In genomic region chr9:74497750-74498615, GRCh38 we compare ENCODE assay signal across 8 cellular contexts. TPM values are rescaled to one million over a fixed set of nuclear protein-coding genes. Genes with fewer than 3 reads are reported as not detected.
DNase-seq lines count a peak whose midpoint lies in the region; ATAC-seq and TF ChIP-seq lines count a peak whose summit lies in the region.

No MANE protein-coding gene starts in this region.

- H3K27me3 ChIP-seq in liver (ENCODE audit: control insufficient read depth in 4 of 4, insufficient read depth in 4 of 4, low read length in 3 of 4) (peaks cover 2 to 12% (median 6%) of the 10 kb centered on the region in 4 donors), stomach (peaks cover 18 to 60% (median 50%) of the 10 kb centered on the region in 3 donors)

- no peak for TF ChIP-seq RAD21 in liver (IDR thresholded peaks at IDR 0.05)

- H3K9me3 Mint-ChIP-seq in activated T-cell treated with anti-CD3 and anti-CD28 coated beads, Interleukin-2, amount 50 U/mL, for 4 hours = no peaks in the 10 kb centered on the region

- no peak for TF ChIP-seq POLR2A in stomach (IDR thresholded peaks at IDR 0.05)

- DNase-seq in activated T-cell treated with anti-CD3 and anti-CD28 coated beads, Interleukin-2, amount 50 U/mL, for 4 hours = no peak
- DNase-seq in activated T-cell treated with anti-CD3 and anti-CD28 coated beads for 4 hours = no peak
- peak; percentile 62 for DNase-seq in NCI-H1092 treated with DMSO at 0.1 percent for 48 hours (lab: John Stamatoyannopoulos, UW)
- DNase-seq in choroid plexus epithelial cell (ENCODE audit: low read depth) = peak; percentile 43
- no peak for DNase-seq in stomach
- DNase-seq in GM19238 (ENCODE audit: insufficient read length, low spot score) = no peak

- TF ChIP-seq CTCF in choroid plexus epithelial cell (conservative IDR thresholded peaks at IDR 0.05; ENCODE audit: low read depth, low read length) (no peak), liver (IDR thresholded peaks at IDR 0.05; ENCODE audit: low read depth, low read length, missing input control) (no peak), stomach (IDR thresholded peaks at IDR 0.05) (no peak)

- no peak overlapping the region for H3K27ac ChIP-seq in liver (ENCODE audit: low read depth in 1 of 2, low read length in 2 of 2)
- peak overlapping the region in 3 of 5 donors; percentile 18 to 52 (median 38) for H3K27ac ChIP-seq in stomach

- no peak for TF ChIP-seq EP300 in stomach (IDR thresholded peaks at IDR 0.05)

- H3K9ac ChIP-seq in liver (ENCODE audit: low read depth in 1 of 2, low read length in 2 of 2) = no peak overlapping the region

- intact Hi-C loops in stomach (cut with DNase I; ENCODE audit: low total_unique reads) = no loop called here

- H3K27me3 Mint-ChIP-seq in activated T-cell treated with anti-CD3 and anti-CD28 coated beads, Interleukin-2, amount 50 U/mL, for 4 hours (ENCODE audit: low read depth) = peaks cover 55% of the 10 kb centered on the region

- ATAC-seq in activated T-cell treated with anti-CD3 and anti-CD28 coated beads, Interleukin-2, amount 50 U/mL, for 4 hours = peak; percentile 35 to 39
- ATAC-seq in GM21737 (IDR thresholded peaks at IDR 0.05; ENCODE audit: unreplicated experiment) = no peak

- peak overlapping the region; percentile 86 for H3K4me3 Mint-ChIP-seq in activated T-cell treated with anti-CD3 and anti-CD28 coated beads, Interleukin-2, amount 50 U/mL, for 4 hours

- H3K36me3 ChIP-seq in liver (ENCODE audit: control insufficient read depth in 4 of 4, insufficient read depth in 3 of 4, low read depth in 1 of 4, low read length in 3 of 4) (no peaks in the 10 kb centered on the region), stomach (no peaks in the 10 kb centered on the region)

- H3K36me3 Mint-ChIP-seq in activated T-cell treated with anti-CD3 and anti-CD28 coated beads, Interleukin-2, amount 50 U/mL, for 4 hours (ENCODE audit: insufficient read depth) = no peaks in the 10 kb centered on the region

- H3K4me3 ChIP-seq in choroid plexus epithelial cell (ENCODE audit: low read depth, low read length) = peak overlapping the region; percentile 73
- peak overlapping the region; percentile 53 to 95 (median 87) for H3K4me3 ChIP-seq in liver (ENCODE audit: low read depth in 1 of 3, low read length in 3 of 3)
- peak overlapping the region; percentile 48 to 83 (median 66) for H3K4me3 ChIP-seq in stomach

- peaks cover 21% of the 10 kb centered on the region for H3K4me1 Mint-ChIP-seq in activated T-cell treated with anti-CD3 and anti-CD28 coated beads, Interleukin-2, amount 50 U/mL, for 4 hours (ENCODE audit: low read depth)

- H3K9me3 ChIP-seq in liver (ENCODE audit: control insufficient read depth in 4 of 4, low read length in 3 of 4) (no peaks in the 10 kb centered on the region), stomach (no peaks in the 10 kb centered on the region)

- H3K4me1 ChIP-seq in liver (ENCODE audit: control insufficient read depth in 4 of 4, insufficient read depth in 4 of 4, low read length in 3 of 4) = peaks cover 10 to 43% (median 39%) of the 10 kb centered on the region in 4 donors
- peaks cover 10 to 46% (median 41%) of the 10 kb centered on the region in 4 donors for H3K4me1 ChIP-seq in stomach

- 2% methylated on average over 77 of the region's 77 CpGs for WGBS in liver
- 1 to 3% (median 2%) methylated on average over 48 to 77 of the region's 77 CpGs for WGBS in stomach, 5 donors

TF ChIP-seq in liver, 16 proteins besides CTCF, POLR2A, EP300 and RAD21:
- TF ChIP-seq TAF1 (conservative IDR thresholded peaks at IDR 0.05) (no peak), HNF4A (conservative IDR thresholded peaks at IDR 0.05) (no peak), HNF4G (IDR thresholded peaks at IDR 0.05) (no peak), GABPA (IDR thresholded peaks at IDR 0.05 in 1 of 2, conservative IDR thresholded peaks at IDR 0.05 in 1 of 2) (no peak), EGR1 (IDR thresholded peaks at IDR 0.05; ENCODE audit: low read depth in 2 of 2) (no peak), YY1 (IDR thresholded peaks at IDR 0.05) (no peak), NR2F2 (IDR thresholded peaks at IDR 0.05) (no peak), FOXA1 (IDR thresholded peaks at IDR 0.05) (no peak), RXRA (IDR thresholded peaks at IDR 0.05) (no peak), SP1 (IDR thresholded peaks at IDR 0.05) (no peak), REST (IDR thresholded peaks at IDR 0.05) (no peak), FOXA2 (IDR thresholded peaks at IDR 0.05) (no peak), JUND (IDR thresholded peaks at IDR 0.05) (no peak)
- TF ChIP-seq, protein P1, sequence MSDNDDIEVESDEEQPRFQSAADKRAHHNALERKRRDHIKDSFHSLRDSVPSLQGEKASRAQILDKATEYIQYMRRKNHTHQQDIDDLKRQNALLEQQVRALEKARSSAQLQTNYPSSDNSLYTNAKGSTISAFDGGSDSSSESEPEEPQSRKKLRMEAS (IDR thresholded peaks at IDR 0.05) = no peak
- TF ChIP-seq, protein P2, sequence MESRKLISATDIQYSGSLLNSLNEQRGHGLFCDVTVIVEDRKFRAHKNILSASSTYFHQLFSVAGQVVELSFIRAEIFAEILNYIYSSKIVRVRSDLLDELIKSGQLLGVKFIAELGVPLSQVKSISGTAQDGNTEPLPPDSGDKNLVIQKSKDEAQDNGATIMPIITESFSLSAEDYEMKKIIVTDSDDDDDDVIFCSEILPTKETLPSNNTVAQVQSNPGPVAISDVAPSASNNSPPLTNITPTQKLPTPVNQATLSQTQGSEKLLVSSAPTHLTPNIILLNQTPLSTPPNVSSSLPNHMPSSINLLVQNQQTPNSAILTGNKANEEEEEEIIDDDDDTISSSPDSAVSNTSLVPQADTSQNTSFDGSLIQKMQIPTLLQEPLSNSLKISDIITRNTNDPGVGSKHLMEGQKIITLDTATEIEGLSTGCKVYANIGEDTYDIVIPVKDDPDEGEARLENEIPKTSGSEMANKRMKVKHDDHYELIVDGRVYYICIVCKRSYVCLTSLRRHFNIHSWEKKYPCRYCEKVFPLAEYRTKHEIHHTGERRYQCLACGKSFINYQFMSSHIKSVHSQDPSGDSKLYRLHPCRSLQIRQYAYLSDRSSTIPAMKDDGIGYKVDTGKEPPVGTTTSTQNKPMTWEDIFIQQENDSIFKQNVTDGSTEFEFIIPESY (IDR thresholded peaks at IDR 0.05) = no peak
- TF ChIP-seq, protein P3, sequence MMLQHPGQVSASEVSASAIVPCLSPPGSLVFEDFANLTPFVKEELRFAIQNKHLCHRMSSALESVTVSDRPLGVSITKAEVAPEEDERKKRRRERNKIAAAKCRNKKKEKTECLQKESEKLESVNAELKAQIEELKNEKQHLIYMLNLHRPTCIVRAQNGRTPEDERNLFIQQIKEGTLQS (IDR thresholded peaks at IDR 0.05) = no peak
TF ChIP-seq in liver: peak in this region for 0.

RNA-seq across cellular contexts. Expression of gene RORB, which starts 0.8 kb away (rescaled TPM):
- total RNA-seq in activated T-cell treated with anti-CD3 and anti-CD28 coated beads, Interleukin-2, amount 50 U/mL, for 4 hours = under 1 TPM in 1 of 3 donors, not detected in 2; 0.03 TPM
- under 1 TPM in 1 of 2 donors, not detected in 1; 0.05 TPM for total RNA-seq in liver
- under 1 TPM in 1 of 2 donors, not detected in 1; 0.01 TPM for polyA plus RNA-seq in liver
- total RNA-seq in stomach = under 1 TPM in 4 of 5 donors, not detected in 1; 0.43 to 0.58 (median 0.57) TPM
- polyA plus RNA-seq in stomach = under 1 TPM; 0.08 to 0.92 (median 0.19) TPM

Comparison
In these comparisons a context has a peak if more than half of its experiments do, and no peak if none do; other contexts are left out.
1. DNase-seq: peak in NCI-H1092 treated with DMSO at 0.1 percent for 48 hours (single experiment) and choroid plexus epithelial cell (single experiment); none in activated T-cell treated with anti-CD3 and anti-CD28 coated beads, Interleukin-2, amount 50 U/mL, for 4 hours (single experiment), activated T-cell treated with anti-CD3 and anti-CD28 coated beads for 4 hours (single experiment), stomach (single experiment) and GM19238 (single experiment).
2. H3K27ac ChIP-seq: peak in stomach (3 of 5); none in liver (0 of 2).
3. Peak in every context shown above with its lines, with median percentiles within 50 percentile points of each other: H3K4me3 ChIP-seq.